Comparison of ENCODE assay signal across 11 cellular contexts in the genomic region with DNA sequence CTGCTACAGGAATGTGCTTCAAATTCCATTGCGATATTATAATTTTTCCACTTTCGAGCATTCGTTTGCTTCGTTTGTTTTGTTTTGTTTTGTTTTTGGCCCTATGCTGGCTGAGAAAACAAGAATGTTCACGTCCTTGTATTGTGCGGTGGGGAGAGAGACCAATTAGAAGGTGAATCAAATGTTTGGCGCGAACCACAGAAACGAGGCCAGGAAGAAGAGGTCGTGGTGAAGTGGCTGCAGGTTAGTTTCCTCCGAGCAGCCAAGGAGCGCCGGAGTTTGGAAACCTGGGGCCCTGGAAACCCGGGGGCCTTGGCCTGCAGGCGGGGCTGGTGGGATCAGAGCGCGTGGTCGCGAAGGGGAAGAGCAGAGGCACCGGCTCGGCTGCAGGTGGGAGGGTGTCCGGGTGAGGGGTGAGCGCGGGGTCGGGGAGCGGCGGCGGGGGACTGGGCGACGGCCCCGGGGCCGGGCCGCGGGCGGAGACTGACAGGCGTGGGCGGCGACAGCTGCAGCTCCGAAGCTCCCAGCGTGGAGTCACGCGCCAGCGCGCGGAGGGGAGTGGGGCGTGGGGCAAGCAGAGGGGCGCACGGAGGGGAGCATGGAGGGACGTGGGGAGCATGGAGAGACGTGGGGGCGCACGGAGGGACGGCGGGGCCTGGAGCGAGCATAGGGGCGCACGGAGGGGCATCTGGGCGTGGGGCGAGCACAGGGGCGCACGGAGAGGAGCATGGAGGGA.
DNase-seq lines count a peak whose midpoint lies in the region; ATAC-seq and TF ChIP-seq lines count a peak whose summit lies in the region.
"Had no signal": no experiment of that assay in that cellular context is flagged by ENCODE, and none has a peak within 500 bp of the region (broad histone marks: within the 10 kb centered on the region; RNA-seq: fewer than 3 reads in every experiment).

No MANE protein-coding gene starts in this region.

- peak; percentile 54 for ATAC-seq in left lobe of liver

- H3K4me1 ChIP-seq in HUES48 (ENCODE audit: control insufficient read depth, insufficient read depth, low read length) = peaks cover 5% of the 10 kb centered on the region; the same call in 1 of the 2 replicates
- H3K4me1 ChIP-seq in esophagus muscularis mucosa = peaks cover 7 to 12% (median 8%) of the 10 kb centered on the region in 4 donors
- H3K4me1 ChIP-seq: right lobe of liver had no signal

- H3K27me3 ChIP-seq in HUES48 (ENCODE audit: control insufficient read depth, insufficient read depth, low read length) (peaks cover 56% of the 10 kb centered on the region), esophagus muscularis mucosa (peaks cover 0 to 16% (median 0%) of the 10 kb centered on the region in 4 donors)

- TF ChIP-seq EP300 in esophagus muscularis mucosa (IDR thresholded peaks at IDR 0.05) = no peak

- DNase-seq in esophagus muscularis mucosa (ENCODE audit: extremely low spot score) (no peak), left lobe of liver (ENCODE audit: low spot score) (no peak), skeletal muscle cell (ENCODE audit: low read depth) (no peak), NCI-H345 treated with DMSO at 0.1 percent for 48 hours (lab: John Stamatoyannopoulos, UW; ENCODE audit: unreplicated experiment) (no peak), HUDEP-2 (lab: John Stamatoyannopoulos, UW; ENCODE audit: unreplicated experiment in 76 of 76) (no peak), GDM1 (lab: John Stamatoyannopoulos, UW) (no peak), cerebellar cortex (ENCODE audit: low spot score) (no peak)
- DNase-seq: activated CD8-positive, alpha-beta memory T cell treated with anti-CD3 and anti-CD28 coated beads for 24 hours; NCI-H524; right lobe of liver had no signal

- no peaks in the 10 kb centered on the region for H3K36me3 ChIP-seq in HUES48 (ENCODE audit: control insufficient read depth, insufficient read depth, low read length)
- H3K36me3 ChIP-seq in esophagus muscularis mucosa = no peaks in the 10 kb centered on the region
- H3K36me3 ChIP-seq: right lobe of liver had no signal

- H3K4me3 ChIP-seq in HUES48 (ENCODE audit: low read depth, low read length) (peak overlapping the region; percentile 42), esophagus muscularis mucosa (peak overlapping the region; percentile 43 to 49 (median 46)), skeletal muscle cell (ENCODE audit: low read depth, low read length) (peak overlapping the region; percentile 36)
- H3K4me3 ChIP-seq: right lobe of liver had no signal

- TF ChIP-seq CTCF in esophagus muscularis mucosa (IDR thresholded peaks at IDR 0.05) = no peak

- H3K27ac ChIP-seq in HUES48 (ENCODE audit: low read depth, low read length) (no peak overlapping the region), esophagus muscularis mucosa (replicated peaks in 1 of 4) (no peak overlapping the region)
- H3K27ac ChIP-seq: right lobe of liver had no signal

- H3K9ac ChIP-seq in HUES48 (ENCODE audit: low read depth, low read length) = no peak overlapping the region

- intact Hi-C loops in esophagus muscularis mucosa (cut with DNase I) = no loop called here

- H3K9me3 ChIP-seq in HUES48 (ENCODE audit: control insufficient read depth, insufficient read depth, low read length) (no peaks in the 10 kb centered on the region), esophagus muscularis mucosa (peaks cover 0 to 5% (median 4%) of the 10 kb centered on the region in 4 donors)
- H3K9me3 ChIP-seq: right lobe of liver had no signal

- no peak for TF ChIP-seq POLR2A in esophagus muscularis mucosa (IDR thresholded peaks at IDR 0.05; ENCODE audit: low read depth)

- 13% methylated on average over 45 of the region's 61 CpGs for WGBS in esophagus muscularis mucosa
